Comparison of ENCODE assay signal across 8 cellular contexts in the genomic region with DNA sequence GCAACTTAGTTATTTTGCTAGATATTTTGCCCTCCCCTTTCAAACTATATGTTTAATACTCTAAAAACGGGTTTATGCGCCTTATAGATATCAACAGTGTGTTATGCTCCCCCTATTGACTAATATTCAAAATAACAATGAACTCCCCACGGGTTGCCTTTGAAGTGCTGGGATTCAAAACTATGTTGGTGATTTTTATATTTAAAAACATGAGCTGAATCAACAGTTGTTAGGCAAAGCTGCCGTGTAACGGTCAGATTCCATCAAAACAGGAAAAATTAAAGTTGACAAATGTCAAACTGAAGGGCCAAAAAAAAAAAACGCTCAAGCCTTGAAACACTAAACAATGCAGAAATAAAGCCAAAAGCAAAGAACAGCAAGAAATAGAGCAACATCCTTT. TPM values are rescaled to one million over a fixed set of nuclear protein-coding genes. Genes with fewer than 3 reads are reported as not detected.
DNase-seq lines count a peak whose midpoint lies in the region; ATAC-seq and TF ChIP-seq lines count a peak whose summit lies in the region.

No MANE protein-coding gene starts in this region.

- H3K27me3 ChIP-seq in endocrine pancreas (ENCODE audit: control insufficient read depth, insufficient read depth, low read length), result no peaks in the 10 kb centered on the region
- H3K27me3 ChIP-seq in psoas muscle (ENCODE audit: insufficient read depth in 3 of 3, low read length in 2 of 3), result no peaks in the 10 kb centered on the region

- no peak overlapping the region for H3K9ac ChIP-seq in endocrine pancreas (ENCODE audit: control insufficient read depth, insufficient read depth, low read length)

- H3K4me1 ChIP-seq in OCI-LY7 (ENCODE audit: insufficient read depth, low read length, poor library complexity, severe bottlenecking) (no peaks in the 10 kb centered on the region), endocrine pancreas (ENCODE audit: control insufficient read depth, insufficient read depth, low read length) (peaks cover 4% of the 10 kb centered on the region), psoas muscle (peaks cover 20% of the 10 kb centered on the region)

- no peak overlapping the region for H3K4me3 ChIP-seq in OCI-LY7 (ENCODE audit: low read depth, low read length, poor library complexity, severe bottlenecking)
- peak overlapping the region; percentile 71 for H3K4me3 ChIP-seq in endocrine pancreas (ENCODE audit: control insufficient read depth, insufficient read depth, low read length)
- peak overlapping the region; percentile 77 for H3K4me3 ChIP-seq in psoas muscle

- TF ChIP-seq CTCF in OCI-LY7 (conservative IDR thresholded peaks at IDR 0.05; ENCODE audit: low read length) (peak; percentile 73), psoas muscle (IDR thresholded peaks at IDR 0.05) (peak; percentile 38)

- no peak overlapping the region for H2AFZ ChIP-seq in OCI-LY7 (ENCODE audit: low read length)

- BruUV-seq in OCI-LY7 (replicated peaks; lab: Mats Ljungman, UMichigan), result no TSS peak

- peaks cover 3% of the 10 kb centered on the region for H3K36me3 Mint-ChIP-seq in activated CD4-positive, alpha-beta T cell treated with anti-CD3 and anti-CD28 coated beads, Interleukin-2, amount 10 ng/mL, durations not matched to agents 24 days and 14 days (ENCODE audit: low read depth)

- intact Hi-C loops in activated CD4-positive, alpha-beta T cell treated with anti-CD3 and anti-CD28 coated beads, Interleukin-2, amount 10 ng/mL, durations not matched to agents 24 days and 14 days (cut with micrococcal nuclease), result loop anchor here (10.0 kb wide), 1 partner anchor 379 kb away; the partner anchor contains the start of gene CDC7
- intact Hi-C loops in OCI-LY7 (cut with micrococcal nuclease; ENCODE audit: unreplicated experiment), result no loop called here
- intact Hi-C loops in psoas muscle (cut with DNase I), result no loop called here

- H4K20me1 ChIP-seq in OCI-LY7 (ENCODE audit: insufficient read depth, low read length), result no peaks in the 10 kb centered on the region

- no peaks in the 10 kb centered on the region for H3K9me2 ChIP-seq in OCI-LY7 (ENCODE audit: insufficient read depth, low read length)

- H3K27ac ChIP-seq in OCI-LY7 (ENCODE audit: low read depth, low read length, poor library complexity, severe bottlenecking) (no peak overlapping the region), psoas muscle (no peak overlapping the region)

- no peaks in the 10 kb centered on the region for H3K36me3 ChIP-seq in OCI-LY7 (ENCODE audit: insufficient read depth, low read length)
- no peaks in the 10 kb centered on the region for H3K36me3 ChIP-seq in endocrine pancreas (ENCODE audit: control insufficient read depth, insufficient read depth, low read length)
- H3K36me3 ChIP-seq in psoas muscle (ENCODE audit: insufficient read depth in 1 of 2, low read depth in 1 of 2), result no peaks in the 10 kb centered on the region

- peaks cover 33% of the 10 kb centered on the region for H3K4me1 Mint-ChIP-seq in activated CD4-positive, alpha-beta T cell treated with anti-CD3 and anti-CD28 coated beads, Interleukin-2, amount 10 ng/mL, durations not matched to agents 24 days and 14 days

- no peak for DNase-seq in activated CD4-positive, alpha-beta T cell treated with anti-CD3 and anti-CD28 coated beads, Interleukin-2, amount 10 ng/mL, durations not matched to agents 24 days and 14 days
- no peak for DNase-seq in activated CD4-positive, alpha-beta T cell treated with anti-CD3 and anti-CD28 coated beads, Interleukin-2, amount 50 U/mL, for 1 hour
- DNase-seq in OCI-LY7 (ENCODE audit: low spot score) (peak; percentile 12), psoas muscle (no peak), amygdala (lab: John Stamatoyannopoulos, UW) (no peak), GM19238 (ENCODE audit: insufficient read length, low spot score) (no peak)

- H3K4me2 ChIP-seq in OCI-LY7 (ENCODE audit: low read length), result no peak overlapping the region

- peak overlapping the region; percentile 40 for H3K27ac Mint-ChIP-seq in activated CD4-positive, alpha-beta T cell treated with anti-CD3 and anti-CD28 coated beads, Interleukin-2, amount 10 ng/mL, durations not matched to agents 24 days and 14 days

- peak overlapping the region; percentile 76 for H3K4me3 Mint-ChIP-seq in activated CD4-positive, alpha-beta T cell treated with anti-CD3 and anti-CD28 coated beads, Interleukin-2, amount 10 ng/mL, durations not matched to agents 24 days and 14 days

- no peaks in the 10 kb centered on the region for H3K9me3 Mint-ChIP-seq in activated CD4-positive, alpha-beta T cell treated with anti-CD3 and anti-CD28 coated beads, Interleukin-2, amount 10 ng/mL, durations not matched to agents 24 days and 14 days

- POLR2A ChIA-PET in OCI-LY7 (lab: Charles Lee), result no interaction called here

- ATAC-seq in psoas muscle, result no peak
- no peak for ATAC-seq in HG03097 (IDR thresholded peaks at IDR 0.05; ENCODE audit: low FRiP score, unreplicated experiment)

- no peaks in the 10 kb centered on the region for H3K79me2 ChIP-seq in OCI-LY7 (ENCODE audit: insufficient read depth, low read depth, low read length)

- CTCF ChIA-PET in OCI-LY7 (lab: Charles Lee; ENCODE audit: unreplicated experiment), result no interaction called here

- peaks cover 24% of the 10 kb centered on the region for H3K27me3 Mint-ChIP-seq in activated CD4-positive, alpha-beta T cell treated with anti-CD3 and anti-CD28 coated beads, Interleukin-2, amount 10 ng/mL, durations not matched to agents 24 days and 14 days

- H3K9me3 ChIP-seq in OCI-LY7 (ENCODE audit: low read length) (no peaks in the 10 kb centered on the region), endocrine pancreas (ENCODE audit: control insufficient read depth, low read length) (no peaks in the 10 kb centered on the region), psoas muscle (no peaks in the 10 kb centered on the region)

- 11 to 18% (median 11%) methylated on average over 6 of the region's 6 CpGs for whole genome bisulfite sequencing in psoas muscle, 3 donors

RNA-seq across cellular contexts. Expression of gene TGFBR3, which starts 2.5 kb away (rescaled TPM):
- total RNA-seq in activated CD4-positive, alpha-beta T cell treated with anti-CD3 and anti-CD28 coated beads, Interleukin-2, amount 10 ng/mL, durations not matched to agents 24 days and 14 days, result 5.3 and 7.4 TPM in 2 replicates
- not detected in 2 replicates for total RNA-seq in OCI-LY7 (2014; rRNA removed; shearing (Covaris generic))
- total RNA-seq in OCI-LY7 (2022), result not detected in 2 replicates
- 10 to 100 TPM in 3 of 4 donors, 1 to 10 TPM in 1; 5.8 to 24.5 (median 18.9) TPM for total RNA-seq in psoas muscle
- 1 to 10 TPM; 5.1 to 8.9 (median 6.8) TPM for polyA plus RNA-seq in psoas muscle
